In genomic region chr13:66489586-66489985, GRCh38 we compare ENCODE assay signal across 16 cellular contexts.
"Had no signal": no experiment of that assay in that cellular context is flagged by ENCODE, and none has a peak within 500 bp of the region (broad histone marks: within the 10 kb centered on the region; RNA-seq: fewer than 3 reads in every experiment).

No MANE protein-coding gene starts in this region.

- H3K27ac ChIP-seq: esophagus squamous epithelium, gastroesophageal sphincter, left ventricle myocardium inferior, lower lobe of right lung, pancreas, suprapubic skin, thyroid gland had no signal

- H3K4me1 ChIP-seq: esophagus squamous epithelium, gastroesophageal sphincter, left ventricle myocardium inferior, lower lobe of right lung, pancreas, suprapubic skin, thyroid gland had no signal

- DNase-seq: esophagus squamous epithelium; glutamatergic neuron; immature natural killer cell; kidney; left cardiac atrium; left ventricle myocardium inferior; lower lobe of right lung; natural killer cell; pancreas; right cardiac atrium; stimulated activated CD4-positive, alpha-beta T cell treated with anti-CD3 and anti-CD28 coated beads, Interleukin-2, amount 100 ng/mL, for 48 hours; stimulated activated naive CD8-positive, alpha-beta T cell treated with anti-CD3 and anti-CD28 coated beads, Interleukin-15, Interleukin-2, amounts not matched to agents 100 U/mL and 50 U/mL, for 24 hours; thyroid gland had no signal

- ATAC-seq: gastroesophageal sphincter; left cardiac atrium; lower lobe of right lung; natural killer cell; pancreas; right cardiac atrium; stimulated activated naive CD8-positive, alpha-beta T cell treated with anti-CD3 and anti-CD28 coated beads, Interleukin-15, Interleukin-2, amounts not matched to agents 100 U/mL and 50 U/mL, for 24 hours had no signal

- H3K4me3 ChIP-seq: esophagus squamous epithelium, gastroesophageal sphincter, left ventricle myocardium inferior, lower lobe of right lung, pancreas, smooth muscle cell, suprapubic skin, thyroid gland had no signal

- H3K36me3 ChIP-seq: esophagus squamous epithelium, gastroesophageal sphincter, left ventricle myocardium inferior, lower lobe of right lung, pancreas, suprapubic skin, thyroid gland had no signal

- H3K27me3 ChIP-seq: esophagus squamous epithelium, gastroesophageal sphincter, suprapubic skin, thyroid gland had no signal

- H3K4me2 ChIP-seq: smooth muscle cell had no signal

- H3K9me3 ChIP-seq: esophagus squamous epithelium, gastroesophageal sphincter, left ventricle myocardium inferior, lower lobe of right lung, pancreas, suprapubic skin, thyroid gland had no signal
